ENCODE assay signal across 26 cellular contexts in the genomic region with DNA sequence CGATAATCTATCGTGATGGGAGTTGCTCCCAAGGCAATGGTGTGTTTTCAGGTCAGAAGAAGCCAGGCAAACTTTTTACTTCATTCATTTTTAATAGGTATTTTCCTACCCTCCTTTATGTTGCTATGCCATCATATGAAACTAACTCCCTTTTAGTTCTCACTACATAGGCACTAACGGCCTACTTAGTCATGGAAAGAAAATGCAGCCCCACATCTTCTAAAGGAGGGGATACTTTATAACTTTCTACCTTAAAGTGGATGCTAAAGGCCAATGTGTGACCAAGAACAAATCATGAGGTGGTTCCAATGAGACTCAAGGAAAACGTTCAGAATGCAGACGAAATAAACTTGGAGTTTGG.
"Had no signal": no experiment of that assay in that cellular context is flagged by ENCODE, and none has a peak within 500 bp of the region (broad histone marks: within the 10 kb centered on the region; RNA-seq: fewer than 3 reads in every experiment).

No MANE protein-coding gene starts in this region.

- H3K36me3 ChIP-seq: right atrium auricular region, stomach, suprapubic skin, tibial nerve had no signal

- H3K36me3 Mint-ChIP-seq: activated CD8-positive, alpha-beta memory T cell treated with anti-CD3 and anti-CD28 coated beads, Interleukin-2, amount 10 ng/mL, durations not matched to agents 7 days and 5 days; activated naive CD4-positive, alpha-beta T cell treated with anti-CD3 and anti-CD28 coated beads, Interleukin-2, amount 10 ng/mL, durations not matched to agents 7 days and 5 days; brain; natural killer cell; stimulated activated effector memory CD8-positive, alpha-beta T cell treated with anti-CD3 and anti-CD28 coated beads, Interleukin-12 subunit alpha, Interleukin-12 subunit beta, amount 100 ng/mL, for 72 hours had no signal

- FAIRE-seq: frontal cortex had no signal

- H3K27me3 ChIP-seq: right atrium auricular region, tibial nerve had no signal

- H3K4me3 Mint-ChIP-seq: activated CD4-positive, alpha-beta T cell treated with anti-CD3 and anti-CD28 coated beads, Interleukin-2, amount 10 ng/mL, durations not matched to agents 7 days and 5 days; activated CD8-positive, alpha-beta memory T cell treated with anti-CD3 and anti-CD28 coated beads, Interleukin-2, amount 10 ng/mL, durations not matched to agents 7 days and 5 days; activated CD8-positive, alpha-beta T cell treated with anti-CD3 and anti-CD28 coated beads for 36 hours; activated naive CD4-positive, alpha-beta T cell treated with anti-CD3 and anti-CD28 coated beads, Interleukin-2, amount 10 ng/mL, durations not matched to agents 7 days and 5 days; brain; natural killer cell; stimulated activated effector memory CD8-positive, alpha-beta T cell treated with anti-CD3 and anti-CD28 coated beads, Interleukin-12 subunit alpha, Interleukin-12 subunit beta, amount 100 ng/mL, for 72 hours had no signal

- H3K27ac Mint-ChIP-seq: activated CD4-positive, alpha-beta T cell treated with anti-CD3 and anti-CD28 coated beads, Interleukin-2, amount 10 ng/mL, durations not matched to agents 7 days and 5 days; activated CD8-positive, alpha-beta memory T cell treated with anti-CD3 and anti-CD28 coated beads, Interleukin-2, amount 10 ng/mL, durations not matched to agents 7 days and 5 days; activated CD8-positive, alpha-beta T cell treated with anti-CD3 and anti-CD28 coated beads for 36 hours; brain; natural killer cell; stimulated activated effector memory CD8-positive, alpha-beta T cell treated with anti-CD3 and anti-CD28 coated beads, Interleukin-12 subunit alpha, Interleukin-12 subunit beta, amount 100 ng/mL, for 72 hours had no signal

- ATAC-seq: activated CD4-positive, CD25-positive, alpha-beta regulatory T cell treated with anti-CD3 and anti-CD28 coated beads, Interleukin-2, amount 50 U/mL, for 24 hours; activated CD8-positive, alpha-beta memory T cell treated with anti-CD3 and anti-CD28 coated beads, Interleukin-2, amount 10 ng/mL, durations not matched to agents 7 days and 5 days; activated CD8-positive, alpha-beta T cell treated with anti-CD3 and anti-CD28 coated beads for 36 hours; left ventricle myocardium superior; natural killer cell; stimulated activated effector memory CD8-positive, alpha-beta T cell treated with anti-CD3 and anti-CD28 coated beads, Interleukin-12 subunit alpha, Interleukin-12 subunit beta, amount 100 ng/mL, for 72 hours had no signal

- H3K9me3 Mint-ChIP-seq: activated CD4-positive, alpha-beta T cell treated with anti-CD3 and anti-CD28 coated beads, Interleukin-2, amount 10 ng/mL, durations not matched to agents 7 days and 5 days; activated CD8-positive, alpha-beta T cell treated with anti-CD3 and anti-CD28 coated beads for 36 hours; activated naive CD4-positive, alpha-beta T cell treated with anti-CD3 and anti-CD28 coated beads, Interleukin-2, amount 10 ng/mL, durations not matched to agents 7 days and 5 days; brain; natural killer cell had no signal

- H3K4me1 ChIP-seq: psoas muscle, right atrium auricular region, suprapubic skin, tibial nerve had no signal

- DNase-seq: activated CD4-positive, alpha-beta T cell treated with anti-CD3 and anti-CD28 coated beads, Interleukin-2, amount 10 ng/mL, durations not matched to agents 7 days and 5 days; activated CD8-positive, alpha-beta memory T cell treated with anti-CD3 and anti-CD28 coated beads, Interleukin-2, amount 10 ng/mL, durations not matched to agents 7 days and 5 days; activated CD8-positive, alpha-beta T cell treated with anti-CD3 and anti-CD28 coated beads for 36 hours; activated effector memory CD4-positive, alpha-beta T cell treated with anti-CD3 and anti-CD28 coated beads, Interleukin-2, amount 50 U/mL, for 16 hours; activated naive CD4-positive, alpha-beta T cell treated with anti-CD3 and anti-CD28 coated beads, Interleukin-2, amount 10 ng/mL, durations not matched to agents 7 days and 5 days; activated T-cell treated with anti-CD3 and anti-CD28 coated beads for 4 hours; amygdala; central memory CD4-positive, alpha-beta T cell; dermis blood vessel endothelial cell; effector CD8-positive, alpha-beta T cell; hippocampal formation; left ventricle myocardium superior; midbrain; natural killer cell; psoas muscle; stimulated activated CD4-positive, alpha-beta T cell treated with anti-CD3 and anti-CD28 coated beads, Interleukin-1b, Interleukin-23, amount 100 ng/mL, for 48 hours had no signal

- H3K9me3 ChIP-seq: psoas muscle, right atrium auricular region, stomach, suprapubic skin, tibial nerve had no signal

- H3K27ac ChIP-seq: psoas muscle, right atrium auricular region, skin epidermis, suprapubic skin, tibial nerve, VCaP had no signal

- H3K4me3 ChIP-seq: psoas muscle, right atrium auricular region, skin epidermis, stomach, suprapubic skin, tibial nerve had no signal

- H3K27me3 Mint-ChIP-seq: activated CD8-positive, alpha-beta memory T cell treated with anti-CD3 and anti-CD28 coated beads, Interleukin-2, amount 10 ng/mL, durations not matched to agents 7 days and 5 days; activated CD8-positive, alpha-beta T cell treated with anti-CD3 and anti-CD28 coated beads for 36 hours had no signal

- H3K4me1 Mint-ChIP-seq: activated CD4-positive, alpha-beta T cell treated with anti-CD3 and anti-CD28 coated beads, Interleukin-2, amount 10 ng/mL, durations not matched to agents 7 days and 5 days; activated CD8-positive, alpha-beta memory T cell treated with anti-CD3 and anti-CD28 coated beads, Interleukin-2, amount 10 ng/mL, durations not matched to agents 7 days and 5 days; activated naive CD4-positive, alpha-beta T cell treated with anti-CD3 and anti-CD28 coated beads, Interleukin-2, amount 10 ng/mL, durations not matched to agents 7 days and 5 days; brain; natural killer cell; stimulated activated effector memory CD8-positive, alpha-beta T cell treated with anti-CD3 and anti-CD28 coated beads, Interleukin-12 subunit alpha, Interleukin-12 subunit beta, amount 100 ng/mL, for 72 hours had no signal
